Comparison of ENCODE assay signal across 8 cellular contexts in genomic region chr3:187741403-187742350, GRCh38. TPM values are rescaled to one million over a fixed set of nuclear protein-coding genes. Genes with fewer than 3 reads are reported as not detected.
A peak's percentile ranks its signal among the peaks of the same experiment; 100 is the strongest.
DNase-seq lines count a peak whose midpoint lies in the region; ATAC-seq, FAIRE-seq and TF ChIP-seq lines count a peak whose summit lies in the region.

No MANE protein-coding gene starts in this region.

- DNase-seq in GM18507 (ENCODE audit: extremely low spot score, insufficient read length, low read depth) (no peak), NCI-H510A treated with DMSO at 0.1 percent for 48 hours (lab: John Stamatoyannopoulos, UW) (peak; percentile 76), ecto neural progenitor cell (ENCODE audit: low spot score) (peak; percentile 70), lung microvascular endothelial cell (ENCODE audit: low read depth in 2 of 2) (peak; percentile 81 to 82)
- peak; percentile 74 for DNase-seq in activated CD4-positive, alpha-beta T cell treated with anti-CD3 and anti-CD28 coated beads, Interleukin-2, amount 50 U/mL, for 4 hours
- DNase-seq in stimulated activated CD4-positive, alpha-beta T cell treated with anti-CD3 and anti-CD28 coated beads, TNF-alpha, amount 100 ng/mL, for 1 hour (ENCODE audit: low read depth in 3 of 3, low spot score in 1 of 3): peak in 2 of 3 donors; percentile 48 to 69

- peak overlapping the region; percentile 97 for H3K27ac ChIP-seq in 22Rv1

- ATAC-seq in HG03571 (IDR thresholded peaks at IDR 0.05; ENCODE audit: unreplicated experiment): no peak

- FAIRE-seq in GM18507 (lab: Jason Lieb, UNC): peak; percentile 12

- peak; percentile 96 for TF ChIP-seq CTCF in 22Rv1 (IDR thresholded peaks at IDR 0.05)

RNA-seq across cellular contexts. Expression of gene BCL6, which starts 3.6 kb away (rescaled TPM):
- 1.5 and 1.8 TPM in 2 replicates for total RNA-seq in lung microvascular endothelial cell

RNA-seq across cellular contexts. Expression of gene RTP2, which starts 39.3 kb away (rescaled TPM):
- not detected in 2 replicates for total RNA-seq in lung microvascular endothelial cell
